Comparison of ENCODE assay signal across 1 cellular context in genomic region chr5:86289786-86290185, GRCh38.
DNase-seq lines count a peak whose midpoint lies in the region; TF ChIP-seq lines count a peak whose summit lies in the region.
"Not testable (repeated sequence)": the region's sequence is repeated elsewhere in the genome, so short reads cannot be mapped to it uniquely, and the experiment has no call there.

No MANE protein-coding gene starts in this region.

- intact Hi-C loops in esophagus muscularis mucosa (cut with DNase I): not testable (repeated sequence)

- H3K27ac ChIP-seq in esophagus muscularis mucosa (replicated peaks in 1 of 4): not testable (repeated sequence)

- H3K27me3 ChIP-seq in esophagus muscularis mucosa: not testable (repeated sequence)

- not testable (repeated sequence) for H3K4me1 ChIP-seq in esophagus muscularis mucosa

- not testable (repeated sequence) for TF ChIP-seq POLR2A in esophagus muscularis mucosa (IDR thresholded peaks at IDR 0.05; ENCODE audit: low read depth)

- not testable (repeated sequence) for H3K36me3 ChIP-seq in esophagus muscularis mucosa

- TF ChIP-seq EP300 in esophagus muscularis mucosa (IDR thresholded peaks at IDR 0.05): not testable (repeated sequence)

- not testable (repeated sequence) for H3K9me3 ChIP-seq in esophagus muscularis mucosa

- 94% methylated on average over 7 of the region's 9 CpGs for WGBS in esophagus muscularis mucosa

- not testable (repeated sequence) for H3K4me3 ChIP-seq in esophagus muscularis mucosa

- DNase-seq in esophagus muscularis mucosa (ENCODE audit: extremely low spot score): peak; percentile 53

- TF ChIP-seq CTCF in esophagus muscularis mucosa (IDR thresholded peaks at IDR 0.05): not testable (repeated sequence)
